In the genomic region with DNA sequence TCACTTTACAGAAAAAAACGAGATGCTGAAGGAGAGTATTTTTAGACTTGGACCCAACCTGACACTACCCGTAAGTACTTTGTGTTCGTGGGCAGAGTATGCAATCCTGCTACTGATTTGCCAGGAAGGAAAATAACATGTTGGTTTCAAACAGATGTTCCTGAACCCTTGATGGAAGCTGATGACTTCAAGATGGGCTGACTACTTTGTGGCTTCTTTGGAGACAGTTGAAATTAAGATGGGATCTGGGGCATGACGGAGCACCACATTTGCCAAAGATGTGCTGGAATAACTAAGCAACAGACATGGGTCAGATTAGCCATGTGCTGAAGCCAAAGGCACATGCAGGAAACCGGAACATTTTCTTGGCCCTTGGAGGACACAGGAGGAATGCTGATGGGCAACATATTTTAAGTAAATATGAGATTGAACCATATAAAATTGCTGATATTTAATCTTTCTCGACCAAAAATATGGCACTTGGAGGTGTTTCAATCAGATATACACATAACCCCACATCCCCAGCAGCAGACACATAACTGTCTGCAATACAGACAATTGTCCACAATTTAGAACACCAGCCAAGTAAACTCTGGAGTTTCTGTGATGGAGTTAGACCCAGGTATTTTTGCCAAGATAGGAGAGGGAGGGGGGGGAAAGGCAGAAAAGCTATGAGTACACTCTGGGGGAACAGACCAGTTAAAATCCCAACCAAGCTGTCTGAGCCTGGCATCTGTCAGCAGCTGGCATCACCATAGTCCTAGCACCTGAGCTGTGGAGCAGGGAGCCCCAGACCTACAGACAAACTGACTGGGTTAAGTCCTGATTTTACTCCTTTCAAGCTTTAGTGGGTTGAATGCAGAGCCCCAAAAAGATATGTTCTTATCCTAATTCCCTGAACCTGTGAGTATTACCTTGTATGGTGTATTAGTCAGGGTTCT, we compare ENCODE assay signal across 15 cellular contexts.
A peak's percentile ranks its signal among the peaks of the same experiment; 100 is the strongest.
DNase-seq lines count a peak whose midpoint lies in the region; ATAC-seq and TF ChIP-seq lines count a peak whose summit lies in the region.
"Had no signal": no experiment of that assay in that cellular context is flagged by ENCODE, and none has a peak within 500 bp of the region (broad histone marks: within the 10 kb centered on the region; RNA-seq: fewer than 3 reads in every experiment).

No MANE protein-coding gene starts in this region.

- peaks cover 1% of the 10 kb centered on the region for H3K27me3 Mint-ChIP-seq in activated CD4-positive, alpha-beta memory T cell treated with anti-CD3 and anti-CD28 coated beads for 36 hours
- H3K27me3 Mint-ChIP-seq: activated CD4-positive, alpha-beta memory T cell treated with anti-CD3 and anti-CD28 coated beads, Interleukin-2, amount 10 ng/mL, durations not matched to agents 7 days and 5 days had no signal

- TF ChIP-seq CTCF in SK-N-SH (IDR thresholded peaks at IDR 0.05), result no peak
- no peak for TF ChIP-seq CTCF in parathyroid adenoma (IDR thresholded peaks at IDR 0.05)

- CTCF ChIA-PET in SK-N-SH (lab: Yijun Ruan, JAX), result interaction anchor here (0.6 kb wide), 1 partner anchor 159 kb away, joined by 3 read pairs; no protein-coding TSS in a partner anchor
- CTCF ChIA-PET in activated CD4-positive, alpha-beta memory T cell treated with anti-CD3 and anti-CD28 coated beads for 36 hours (lab: Charles Lee), result interaction anchor here (0.6 kb wide), 1 partner anchor 474 kb away, joined by 3 read pairs; no protein-coding TSS in a partner anchor

- H4K20me1 ChIP-seq in SK-N-SH (ENCODE audit: insufficient read depth), result no peaks in the 10 kb centered on the region

- DNase-seq in AG08395 (ENCODE audit: low spot score) (peak; percentile 88), SK-N-SH (no peak), fibroblast of the conjunctiva (ENCODE audit: low read depth) (peak; percentile 84), iPS-NIHi11 (ENCODE audit: low spot score) (no peak)
- DNase-seq in activated CD4-positive, alpha-beta memory T cell treated with anti-CD3 and anti-CD28 coated beads for 36 hours, result no peak
- DNase-seq: activated CD4-positive, alpha-beta memory T cell treated with anti-CD3 and anti-CD28 coated beads, Interleukin-2, amount 10 ng/mL, durations not matched to agents 7 days and 5 days; NCI-H1417; NCI-H446; stimulated activated CD4-positive, alpha-beta T cell treated with anti-CD3 and anti-CD28 coated beads, Interleukin-2, amount 100 ng/mL, for 24 hours; stimulated activated CD8-positive, alpha-beta memory T cell treated with anti-CD3 and anti-CD28 coated beads, Interleukin-4, amount 100 ng/mL, for 48 hours had no signal

- POLR2A ChIA-PET in SK-N-SH (lab: Yijun Ruan, JAX), result no interaction called here
- POLR2A ChIA-PET in activated CD4-positive, alpha-beta memory T cell treated with anti-CD3 and anti-CD28 coated beads for 36 hours (lab: Charles Lee), result no interaction called here

- WGBS in SK-N-SH (ENCODE audit: low lambda C conversion rate), result 14% methylated on average over 6 of the region's 6 CpGs

- H3K27me3 ChIP-seq in SK-N-SH (ENCODE audit: insufficient read depth) (no peaks in the 10 kb centered on the region), parathyroid adenoma (ENCODE audit: control insufficient read depth, insufficient read depth, low read length) (no peaks in the 10 kb centered on the region)
- H3K27me3 ChIP-seq: ascending aorta had no signal

- TF ChIP-seq EP300 in SK-N-SH (IDR thresholded peaks at IDR 0.05; ENCODE audit: borderline replicate concordance in 1 of 2, low read depth in 1 of 2, low read length in 1 of 2), result peak in 1 of 2 experiments; percentile 63; a peak in 1 of 4 replicates

- no peaks in the 10 kb centered on the region for H3F3A ChIP-seq in SK-N-SH (replicated peaks; ENCODE audit: insufficient read depth)

- H3K4me3 ChIP-seq in SK-N-SH (ENCODE audit: low read depth in 2 of 2, low read length in 1 of 2) (no peak overlapping the region), parathyroid adenoma (ENCODE audit: low read depth, low read length) (peak overlapping the region; percentile 6)
- H3K4me3 ChIP-seq: A549, ascending aorta had no signal

- H3K4me1 ChIP-seq in SK-N-SH (ENCODE audit: control insufficient read depth in 1 of 2, insufficient read depth in 2 of 2, low read depth in 1 of 2, low read length in 1 of 2), result peaks cover 0 to 2% of the 10 kb centered on the region in 2 experiments; a peak in 1 of 4 replicates
- H3K4me1 ChIP-seq in parathyroid adenoma, result peaks cover 52% of the 10 kb centered on the region
- H3K4me1 ChIP-seq: A549 had no signal

- H3K4me2 ChIP-seq in SK-N-SH (no peak overlapping the region), parathyroid adenoma (ENCODE audit: low read length) (peak overlapping the region; percentile 68)
- H3K4me2 ChIP-seq: A549 had no signal

- H3K4me1 Mint-ChIP-seq in activated CD4-positive, alpha-beta memory T cell treated with anti-CD3 and anti-CD28 coated beads for 36 hours (ENCODE audit: low read depth), result no peaks in the 10 kb centered on the region
- H3K4me1 Mint-ChIP-seq: activated CD4-positive, alpha-beta memory T cell treated with anti-CD3 and anti-CD28 coated beads, Interleukin-2, amount 10 ng/mL, durations not matched to agents 7 days and 5 days had no signal

- H3K9me2 ChIP-seq in SK-N-SH, result no peaks in the 10 kb centered on the region

- H3K79me2 ChIP-seq in SK-N-SH (ENCODE audit: insufficient read depth) (no peaks in the 10 kb centered on the region), parathyroid adenoma (no peaks in the 10 kb centered on the region)

- H3K9ac ChIP-seq in SK-N-SH, result no peak overlapping the region
- H3K9ac ChIP-seq in parathyroid adenoma, result no peak overlapping the region

- no peaks in the 10 kb centered on the region for H3K9me3 ChIP-seq in SK-N-SH
- no peaks in the 10 kb centered on the region for H3K9me3 ChIP-seq in parathyroid adenoma (ENCODE audit: control insufficient read depth, low read length)
- H3K9me3 ChIP-seq: A549, ascending aorta had no signal

- H3K27ac Mint-ChIP-seq in activated CD4-positive, alpha-beta memory T cell treated with anti-CD3 and anti-CD28 coated beads for 36 hours, result no peak overlapping the region
- H3K27ac Mint-ChIP-seq: activated CD4-positive, alpha-beta memory T cell treated with anti-CD3 and anti-CD28 coated beads, Interleukin-2, amount 10 ng/mL, durations not matched to agents 7 days and 5 days had no signal

- H3K27ac ChIP-seq in SK-N-SH (ENCODE audit: low read depth in 2 of 2, low read length in 1 of 2) (peak overlapping the region; percentile 7 to 65; a peak in 3 of 4 replicates), parathyroid adenoma (peak overlapping the region; percentile 95)
- H3K27ac ChIP-seq: A549 had no signal

- H3K36me3 ChIP-seq in SK-N-SH (replicated peaks in 1 of 2; ENCODE audit: control insufficient read depth in 1 of 2, insufficient read depth in 2 of 2, low read length in 1 of 2) (no peaks in the 10 kb centered on the region), parathyroid adenoma (ENCODE audit: control insufficient read depth, insufficient read depth, low read length) (no peaks in the 10 kb centered on the region)
- H3K36me3 ChIP-seq: ascending aorta had no signal

- no peaks in the 10 kb centered on the region for H3K9me3 Mint-ChIP-seq in activated CD4-positive, alpha-beta memory T cell treated with anti-CD3 and anti-CD28 coated beads for 36 hours
- H3K9me3 Mint-ChIP-seq: activated CD4-positive, alpha-beta memory T cell treated with anti-CD3 and anti-CD28 coated beads, Interleukin-2, amount 10 ng/mL, durations not matched to agents 7 days and 5 days had no signal

- intact Hi-C loops in activated CD4-positive, alpha-beta memory T cell treated with anti-CD3 and anti-CD28 coated beads for 36 hours (cut with micrococcal nuclease), result no loop called here

- H3K36me3 Mint-ChIP-seq in activated CD4-positive, alpha-beta memory T cell treated with anti-CD3 and anti-CD28 coated beads for 36 hours, result no peaks in the 10 kb centered on the region

- ATAC-seq in GM21447 (IDR thresholded peaks at IDR 0.05; ENCODE audit: unreplicated experiment) (no peak), HG02970 (IDR thresholded peaks at IDR 0.05; ENCODE audit: low FRiP score, unreplicated experiment) (no peak)
- ATAC-seq: A549 had no signal

- H2AFZ ChIP-seq in SK-N-SH (ENCODE audit: low read depth) (no peak overlapping the region), parathyroid adenoma (peak overlapping the region; percentile 16)

- TF ChIP-seq RAD21 in SK-N-SH (IDR thresholded peaks at IDR 0.05; ENCODE audit: low read length), result no peak

- no peak overlapping the region for H3K4me3 Mint-ChIP-seq in activated CD4-positive, alpha-beta memory T cell treated with anti-CD3 and anti-CD28 coated beads for 36 hours
- H3K4me3 Mint-ChIP-seq: activated CD4-positive, alpha-beta memory T cell treated with anti-CD3 and anti-CD28 coated beads, Interleukin-2, amount 10 ng/mL, durations not matched to agents 7 days and 5 days had no signal

TF ChIP-seq in SK-N-SH, 30 proteins besides CTCF, POLR2A, EP300 and RAD21:
- peak; percentile 27; the same call in 1 of the 2 replicates for TF ChIP-seq NFIC (IDR thresholded peaks at IDR 0.05; ENCODE audit: borderline replicate concordance)
- no peak for TF ChIP-seq TEAD4 (IDR thresholded peaks at IDR 0.05; ENCODE audit: borderline replicate concordance, insufficient read depth)
- peak; percentile 35; the same call in 1 of the 2 replicates for TF ChIP-seq FOXM1 (IDR thresholded peaks at IDR 0.05; ENCODE audit: low read depth)
- TF ChIP-seq NRF1 (IDR thresholded peaks at IDR 0.05; ENCODE audit: low read depth, low read length), result no peak
- 0 out of 2 replicates have a peak, but pooled peaks have one; percentile 7 for TF ChIP-seq RXRA (IDR thresholded peaks at IDR 0.05; ENCODE audit: borderline replicate concordance, low read depth)
- peak; percentile 84 for TF ChIP-seq TCF12 (IDR thresholded peaks at IDR 0.05)
- peak; percentile 51; the same call in 1 of the 2 replicates for TF ChIP-seq POLR2AphosphoS5 (IDR thresholded peaks at IDR 0.05; ENCODE audit: low read depth, low read length)

Comparison
In these comparisons a context has a peak if more than half of its experiments do, and no peak if none do; other contexts are left out.
1. DNase-seq: peak in AG08395 (single experiment) and fibroblast of the conjunctiva (single experiment); none in SK-N-SH (single experiment), iPS-NIHi11 (single experiment) and activated CD4-positive, alpha-beta memory T cell treated with anti-CD3 and anti-CD28 coated beads for 36 hours (single experiment).